Comparison of ENCODE assay signal across 18 cellular contexts in genomic region chr2:80531319-80531718, GRCh38.
"Had no signal": no experiment of that assay in that cellular context is flagged by ENCODE, and none has a peak within 500 bp of the region (broad histone marks: within the 10 kb centered on the region; RNA-seq: fewer than 3 reads in every experiment).

No MANE protein-coding gene starts in this region.

- H3K36me3 Mint-ChIP-seq: activated naive CD8-positive, alpha-beta T cell treated with anti-CD3 and anti-CD28 coated beads for 36 hours had no signal

- H3K36me3 ChIP-seq: heart right ventricle, ovary, right atrium auricular region, spleen, upper lobe of right lung had no signal

- H3K27ac Mint-ChIP-seq: activated naive CD8-positive, alpha-beta T cell treated with anti-CD3 and anti-CD28 coated beads for 36 hours; effector memory CD8-positive, alpha-beta T cell; natural killer cell had no signal

- H3K4me1 Mint-ChIP-seq: activated naive CD8-positive, alpha-beta T cell treated with anti-CD3 and anti-CD28 coated beads for 36 hours; central memory CD8-positive, alpha-beta T cell; natural killer cell had no signal

- H3K27ac ChIP-seq: heart right ventricle, ovary, psoas muscle, right atrium auricular region, spleen, upper lobe of right lung had no signal

- H3K4me3 Mint-ChIP-seq: activated naive CD8-positive, alpha-beta T cell treated with anti-CD3 and anti-CD28 coated beads for 36 hours; activated T-cell treated with anti-CD3 and anti-CD28 coated beads, Interleukin-2, amount 50 U/mL, for 4 hours; central memory CD8-positive, alpha-beta T cell; effector memory CD8-positive, alpha-beta T cell; natural killer cell had no signal

- H3K9me3 Mint-ChIP-seq: activated naive CD8-positive, alpha-beta T cell treated with anti-CD3 and anti-CD28 coated beads for 36 hours had no signal

- H3K27me3 Mint-ChIP-seq: activated naive CD8-positive, alpha-beta T cell treated with anti-CD3 and anti-CD28 coated beads for 36 hours; central memory CD8-positive, alpha-beta T cell; effector memory CD8-positive, alpha-beta T cell had no signal

- H3K27me3 ChIP-seq: heart right ventricle, ovary, right atrium auricular region, spleen, upper lobe of right lung had no signal

- H3K4me3 ChIP-seq: heart right ventricle, ovary, psoas muscle, right atrium auricular region, spleen, upper lobe of right lung had no signal

- ATAC-seq: activated T-cell treated with anti-CD3 and anti-CD28 coated beads, Interleukin-2, amount 50 U/mL, for 4 hours; effector memory CD8-positive, alpha-beta T cell; heart right ventricle; left cardiac atrium; natural killer cell; psoas muscle; stimulated activated naive CD8-positive, alpha-beta T cell treated with anti-CD3 and anti-CD28 coated beads, Interleukin-15, Interleukin-2, amounts not matched to agents 100 U/mL and 50 U/mL, for 24 hours; upper lobe of right lung had no signal

- DNase-seq: activated CD4-positive, alpha-beta T cell treated with anti-CD3 and anti-CD28 coated beads for 1 hour; activated naive CD4-positive, alpha-beta T cell treated with Interleukin-2 at 50 U/mL for 16 hours; activated naive CD8-positive, alpha-beta T cell treated with anti-CD3 and anti-CD28 coated beads for 36 hours; activated T-cell treated with anti-CD3 and anti-CD28 coated beads, Interleukin-2, amount 50 U/mL, for 4 hours; effector memory CD8-positive, alpha-beta T cell; heart right ventricle; islet precursor cell; left cardiac atrium; midbrain; natural killer cell; ovary; psoas muscle; spleen; stimulated activated CD4-positive, alpha-beta T cell treated with anti-CD3 and anti-CD28 coated beads, Interleukin-4, amount 100 ng/mL, for 24 hours; stimulated activated naive CD8-positive, alpha-beta T cell treated with anti-CD3 and anti-CD28 coated beads, Interleukin-15, Interleukin-2, amounts not matched to agents 100 U/mL and 50 U/mL, for 24 hours; upper lobe of right lung had no signal

- H3K9me3 ChIP-seq: heart right ventricle, ovary, psoas muscle, right atrium auricular region, spleen, upper lobe of right lung had no signal

- H3K4me1 ChIP-seq: heart right ventricle, psoas muscle, right atrium auricular region, spleen, upper lobe of right lung had no signal
